In genomic region chr10:62244088-62244487, GRCh38 we compare ENCODE assay signal across 10 cellular contexts. TPM values are rescaled to one million over a fixed set of nuclear protein-coding genes. Genes with fewer than 3 reads are reported as not detected.
DNase-seq lines count a peak whose midpoint lies in the region; ATAC-seq lines count a peak whose summit lies in the region.
"Had no signal": no experiment of that assay in that cellular context is flagged by ENCODE, and none has a peak within 500 bp of the region (broad histone marks: within the 10 kb centered on the region; RNA-seq: fewer than 3 reads in every experiment).

No MANE protein-coding gene starts in this region.

- peak; percentile 1 for ATAC-seq in HG03064 (IDR thresholded peaks at IDR 0.05; ENCODE audit: low read depth, unreplicated experiment)
- ATAC-seq in HG03354 (IDR thresholded peaks at IDR 0.05; ENCODE audit: poor library complexity, severe bottlenecking, unreplicated experiment), result no peak

- peaks cover 40% of the 10 kb centered on the region for H3K4me1 Mint-ChIP-seq in activated CD4-positive, alpha-beta memory T cell treated with anti-CD3 and anti-CD28 coated beads, Interleukin-2, amount 10 ng/mL, durations not matched to agents 7 days and 5 days

- H3K36me3 ChIP-seq in BLaER1 treated with 17β-estradiol and CSF1 and Interleukin-3, amounts not matched to agents 10 nM and 100 nM, result no peaks in the 10 kb centered on the region; a peak in 1 of 22 replicates
- H3K36me3 ChIP-seq in mucosa of stomach (ENCODE audit: control insufficient read depth, insufficient read depth, low read length), result no peaks in the 10 kb centered on the region

- no peaks in the 10 kb centered on the region for H3K36me3 Mint-ChIP-seq in activated CD4-positive, alpha-beta memory T cell treated with anti-CD3 and anti-CD28 coated beads, Interleukin-2, amount 10 ng/mL, durations not matched to agents 7 days and 5 days (ENCODE audit: low read depth)

- H3K9me3 ChIP-seq in BLaER1 treated with 17β-estradiol and CSF1 and Interleukin-3, amounts not matched to agents 10 nM and 100 nM (replicated peaks in 1 of 11), result no peaks in the 10 kb centered on the region
- H3K9me3 ChIP-seq in mucosa of stomach (ENCODE audit: control insufficient read depth, low read length), result no peaks in the 10 kb centered on the region

- no peak for DNase-seq in activated CD4-positive, alpha-beta memory T cell treated with anti-CD3 and anti-CD28 coated beads, Interleukin-2, amount 10 ng/mL, durations not matched to agents 7 days and 5 days
- DNase-seq in cerebellar cortex (ENCODE audit: low spot score), result no peak
- DNase-seq in Ammon's horn (ENCODE audit: low spot score), result no peak
- DNase-seq in kidney tubule cell (ENCODE audit: low spot score), result no peak
- DNase-seq: GF-D8, left colon had no signal

- CTCF ChIA-PET in activated CD4-positive, alpha-beta memory T cell treated with anti-CD3 and anti-CD28 coated beads, Interleukin-2, amount 10 ng/mL, durations not matched to agents 7 days and 5 days (lab: Charles Lee), result interaction anchor here (0.6 to 6.9 kb wide), 28 partner anchors 11 to 493 kb away, joined by 3 to 204 read pairs (median 5); partner anchors contain the start of gene ARID5B

- H3K4me1 ChIP-seq in BLaER1 treated with 17β-estradiol and CSF1 and Interleukin-3, amounts not matched to agents 10 nM and 100 nM, result peaks cover 21 to 69% (median 60%) of the 10 kb centered on the region in 10 experiments
- peaks cover 6% of the 10 kb centered on the region for H3K4me1 ChIP-seq in mucosa of stomach (ENCODE audit: control insufficient read depth, insufficient read depth, low read length)

- H3K4me2 ChIP-seq in BLaER1 treated with 17β-estradiol and CSF1 and Interleukin-3, amounts not matched to agents 10 nM and 100 nM, result peak overlapping the region; percentile 65 to 90 (median 78); a peak in 21 of 22 replicates

- no peaks in the 10 kb centered on the region for H4K20me1 ChIP-seq in BLaER1 treated with 17β-estradiol and CSF1 and Interleukin-3, amounts not matched to agents 10 nM and 100 nM

- no peaks in the 10 kb centered on the region for H3K9me3 Mint-ChIP-seq in activated CD4-positive, alpha-beta memory T cell treated with anti-CD3 and anti-CD28 coated beads, Interleukin-2, amount 10 ng/mL, durations not matched to agents 7 days and 5 days

- H3K9ac ChIP-seq in BLaER1 treated with 17β-estradiol and CSF1 and Interleukin-3, amounts not matched to agents 10 nM and 100 nM, result peak overlapping the region; percentile 80 to 93 (median 87)
- peak overlapping the region; percentile 3 for H3K9ac ChIP-seq in mucosa of stomach (ENCODE audit: low read length)

- H3K27ac Mint-ChIP-seq in activated CD4-positive, alpha-beta memory T cell treated with anti-CD3 and anti-CD28 coated beads, Interleukin-2, amount 10 ng/mL, durations not matched to agents 7 days and 5 days, result peak overlapping the region; percentile 86

- peak overlapping the region; percentile 89 to 100 (median 96) for H3K27ac ChIP-seq in BLaER1 treated with 17β-estradiol and CSF1 and Interleukin-3, amounts not matched to agents 10 nM and 100 nM

- POLR2A ChIA-PET in activated CD4-positive, alpha-beta memory T cell treated with anti-CD3 and anti-CD28 coated beads, Interleukin-2, amount 10 ng/mL, durations not matched to agents 7 days and 5 days (lab: Charles Lee), result interaction anchor here (1.0 to 3.9 kb wide), 21 partner anchors 13 to 493 kb away, joined by 3 to 114 read pairs (median 7); partner anchors contain the start of gene ARID5B

- no peaks in the 10 kb centered on the region for H3K27me3 Mint-ChIP-seq in activated CD4-positive, alpha-beta memory T cell treated with anti-CD3 and anti-CD28 coated beads, Interleukin-2, amount 10 ng/mL, durations not matched to agents 7 days and 5 days

- H3K27me3 ChIP-seq in BLaER1 treated with 17β-estradiol and CSF1 and Interleukin-3, amounts not matched to agents 10 nM and 100 nM, result no peaks in the 10 kb centered on the region
- H3K27me3 ChIP-seq in mucosa of stomach (ENCODE audit: control insufficient read depth, insufficient read depth, low read length), result no peaks in the 10 kb centered on the region

- H3K4me3 ChIP-seq in BLaER1 treated with 17β-estradiol and CSF1 and Interleukin-3, amounts not matched to agents 10 nM and 100 nM, result peak overlapping the region; percentile 26 to 70 (median 60)
- no peak overlapping the region for H3K4me3 ChIP-seq in mucosa of stomach (ENCODE audit: low read length)

- H3K4me3 Mint-ChIP-seq in activated CD4-positive, alpha-beta memory T cell treated with anti-CD3 and anti-CD28 coated beads, Interleukin-2, amount 10 ng/mL, durations not matched to agents 7 days and 5 days, result peak overlapping the region; percentile 70

RNA-seq across cellular contexts. Expression of gene RTKN2, which starts 24.6 kb away (rescaled TPM):
- total RNA-seq in activated CD4-positive, alpha-beta memory T cell treated with anti-CD3 and anti-CD28 coated beads, Interleukin-2, amount 10 ng/mL, durations not matched to agents 7 days and 5 days, result 1 to 10 TPM; 6.6 to 6.9 TPM
